In the genomic region with DNA sequence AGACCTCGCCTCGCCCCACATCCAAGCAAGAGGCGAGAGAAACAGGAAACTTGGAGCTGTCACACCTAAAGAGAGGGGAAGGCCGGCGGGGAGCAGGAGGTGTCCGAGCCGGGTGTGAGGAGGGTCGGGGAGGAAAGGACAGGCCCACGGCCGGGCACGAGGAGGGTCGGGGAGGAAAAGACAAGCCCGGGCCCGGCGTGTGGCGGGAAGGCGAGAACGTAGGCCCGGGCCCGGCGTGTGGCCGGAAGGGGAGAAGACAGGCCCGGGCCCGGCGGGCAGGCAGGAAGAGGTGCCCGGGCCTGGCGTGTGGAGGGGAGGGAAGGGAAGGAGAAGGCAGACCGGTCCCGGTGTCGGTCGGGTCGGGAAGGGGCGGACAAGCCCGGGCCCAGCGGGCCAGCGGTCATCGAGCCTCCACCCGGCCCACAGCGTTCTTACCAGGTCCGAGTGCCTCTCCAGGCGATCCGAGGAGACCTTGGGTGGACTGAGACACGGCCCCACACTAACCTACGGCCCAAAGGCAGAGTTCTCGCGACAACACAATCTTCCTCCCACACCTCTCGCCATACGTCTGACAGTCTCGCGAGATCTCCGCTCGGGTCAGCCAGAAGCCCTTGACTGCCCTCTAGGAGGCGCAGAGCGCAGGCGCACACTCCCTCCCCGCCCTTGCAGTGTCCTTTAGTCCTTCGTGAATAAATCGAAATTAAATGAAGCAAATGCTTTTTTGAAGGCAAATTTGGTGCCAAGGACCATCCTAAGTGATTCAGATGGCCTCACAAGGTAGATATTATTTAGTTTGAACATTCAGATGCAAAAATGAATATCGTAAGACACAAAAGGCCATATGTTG, we compare ENCODE assay signal across 8 cellular contexts. TPM values are rescaled to one million over a fixed set of nuclear protein-coding genes. Genes with fewer than 3 reads are reported as not detected.
A peak's percentile ranks its signal among the peaks of the same experiment; 100 is the strongest.
DNase-seq lines count a peak whose midpoint lies in the region; ATAC-seq and TF ChIP-seq lines count a peak whose summit lies in the region.

A gene (minus strand): TSS at position 533 of the 847 bp plus-strand sequence. CDS start 13,943 bp downstream, outside the sequence.

- ATAC-seq in GM19035 (IDR thresholded peaks at IDR 0.05; ENCODE audit: unreplicated experiment) (peak; percentile 97), HG03354 (IDR thresholded peaks at IDR 0.05; ENCODE audit: poor library complexity, severe bottlenecking, unreplicated experiment) (peak; percentile 98)

- peak within 1 kb of the TSS; percentile 69 for H3K4me3 ChIP-seq in kidney epithelial cell (ENCODE audit: low read depth, low read length)

- H3K27me3 ChIP-seq in kidney epithelial cell (ENCODE audit: control insufficient read depth, insufficient read depth, low read length) = no peaks in the 10 kb centered on the region

- DNase-seq in AG20443 (ENCODE audit: low spot score) = peak; percentile 99
- peak; percentile 70 to 93 for DNase-seq in NCI-H446 (lab: John Stamatoyannopoulos, UW)
- peak; percentile 93 for DNase-seq in activated CD4-positive, CD25-positive, alpha-beta regulatory T cell treated with anti-CD3 and anti-CD28 coated beads, Interleukin-2, amount 50 U/mL, for 72 hours
- DNase-seq in cerebellar nuclear complex (lab: John Stamatoyannopoulos, UW) = peak; percentile 77 to 90
- peak; percentile 90 for DNase-seq in kidney epithelial cell (ENCODE audit: low read depth)
- peak; percentile 96 for DNase-seq in stimulated activated CD4-positive, alpha-beta T cell treated with anti-CD3 and anti-CD28 coated beads, Interleukin-15, amount 100 ng/mL, for 48 hours (ENCODE audit: low read depth in 2 of 2)

- peak; percentile 81 for TF ChIP-seq CTCF in kidney epithelial cell (IDR thresholded peaks at IDR 0.05; ENCODE audit: insufficient read depth, low read length, poor library complexity, severe bottlenecking)

- no peaks in the 10 kb centered on the region for H3K36me3 ChIP-seq in kidney epithelial cell (ENCODE audit: control insufficient read depth, insufficient read depth, low read length)

RNA-seq across cellular contexts. Expression of the gene that starts here (rescaled TPM):
- total RNA-seq in kidney epithelial cell = 123 and 131 TPM in 2 replicates

Comparison
In these comparisons a context has a peak if more than half of its experiments do, and no peak if none do; other contexts are left out.
1. Peak in every context shown above with its lines: DNase-seq, ATAC-seq and H3K4me3 ChIP-seq.